1 cellular context compared by ENCODE assay signal in the genomic region with DNA sequence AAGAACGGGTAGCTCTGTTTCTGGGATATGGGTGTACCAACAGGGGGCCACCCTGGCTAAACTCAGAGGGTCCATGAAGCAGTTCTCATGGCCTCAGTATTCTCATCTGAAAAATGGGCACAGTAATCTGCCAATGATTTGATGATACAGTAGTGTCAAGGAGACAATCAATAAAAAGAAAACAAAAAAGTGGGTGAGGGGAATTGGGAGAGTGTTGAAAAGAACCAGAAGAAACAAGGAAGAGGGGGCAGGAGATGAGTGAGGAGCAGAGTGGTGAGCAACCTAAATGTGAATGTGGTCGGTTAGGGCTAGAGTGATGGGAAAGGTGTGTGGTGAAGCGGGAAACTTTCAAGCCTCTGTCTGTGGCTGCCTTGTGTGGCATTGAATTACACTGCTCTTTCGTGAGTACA.
TF ChIP-seq lines count a peak whose summit lies in the region.

No MANE protein-coding gene starts in this region.

TF ChIP-seq in K562, 482 proteins besides CTCF, POLR2A, EP300 and RAD21:
- TF ChIP-seq RBM25 (IDR thresholded peaks at IDR 0.05; ENCODE audit: low read depth, low read length, severe bottlenecking) (peak; percentile 70), ZNF24 (IDR thresholded peaks at IDR 0.05) (no peak), RCOR1 (IDR thresholded peaks at IDR 0.05; ENCODE audit: borderline replicate concordance in 1 of 2, low read depth in 2 of 2, low read length in 2 of 2) (peak in 1 of 2 experiments; percentile 52; a peak in 1 of 4 replicates), E2F1 (CRISPR knock-in tag; IDR thresholded peaks at IDR 0.05) (no peak), RFX7 (CRISPR knock-in tag; IDR thresholded peaks at IDR 0.05) (no peak), EGR1 (conservative IDR thresholded peaks at IDR 0.05) (no peak), ZNF311 (CRISPR knock-in tag; IDR thresholded peaks at IDR 0.05) (no peak), HLTF (IDR thresholded peaks at IDR 0.05) (no peak), OTX1 (CRISPR knock-in tag; IDR thresholded peaks at IDR 0.05) (no peak), JUN (IDR thresholded peaks at IDR 0.05; ENCODE audit: borderline replicate concordance, low read depth, low read length) (no peak), JUN (CRISPR knock-in tag; IDR thresholded peaks at IDR 0.05; ENCODE audit: borderline replicate concordance) (no peak), CHD7 (IDR thresholded peaks at IDR 0.05; ENCODE audit: low read depth, low read length) (no peak), PBX2 (CRISPR knock-in tag; IDR thresholded peaks at IDR 0.05; ENCODE audit: low read depth) (no peak), PBX2 (tag; conservative IDR thresholded peaks at IDR 0.05; ENCODE audit: low read depth) (no peak), POU5F1 (IDR thresholded peaks at IDR 0.05; ENCODE audit: borderline replicate concordance, low read depth, low read length, partially characterized antibody) (no peak), CHD4 (IDR thresholded peaks at IDR 0.05; ENCODE audit: insufficient read depth, insufficient replicate concordance, low read depth, low read length, poor library complexity, severe bottlenecking) (peak; percentile 92), CREB3 (tag; conservative IDR thresholded peaks at IDR 0.05; ENCODE audit: low read depth) (no peak), SMARCA5 (IDR thresholded peaks at IDR 0.05) (peak; percentile 77; the same call in 1 of the 2 replicates), ADNP (tag; IDR thresholded peaks at IDR 0.05) (peak; percentile 60; the same call in 1 of the 2 replicates), BCOR (IDR thresholded peaks at IDR 0.05) (peak; percentile 83), HDAC2 (IDR thresholded peaks at IDR 0.05) (peak; percentile 56; the same call in 1 of the 2 replicates), MEIS2 (IDR thresholded peaks at IDR 0.05; ENCODE audit: partially characterized antibody) (no peak), KDM1A (IDR thresholded peaks at IDR 0.05) (peak; percentile 48 to 61; a peak in 2 of 4 replicates), EWSR1 (IDR thresholded peaks at IDR 0.05; ENCODE audit: borderline replicate concordance, low read depth, partially characterized antibody) (no peak), MYC (IDR thresholded peaks at IDR 0.05; ENCODE audit: low read depth, low read length) (no peak), MYC (CRISPR knock-in tag; IDR thresholded peaks at IDR 0.05; ENCODE audit: borderline replicate concordance, low read depth) (no peak), RNF219 (CRISPR knock-in tag; IDR thresholded peaks at IDR 0.05) (no peak)
- TF ChIP-seq, protein P1, sequence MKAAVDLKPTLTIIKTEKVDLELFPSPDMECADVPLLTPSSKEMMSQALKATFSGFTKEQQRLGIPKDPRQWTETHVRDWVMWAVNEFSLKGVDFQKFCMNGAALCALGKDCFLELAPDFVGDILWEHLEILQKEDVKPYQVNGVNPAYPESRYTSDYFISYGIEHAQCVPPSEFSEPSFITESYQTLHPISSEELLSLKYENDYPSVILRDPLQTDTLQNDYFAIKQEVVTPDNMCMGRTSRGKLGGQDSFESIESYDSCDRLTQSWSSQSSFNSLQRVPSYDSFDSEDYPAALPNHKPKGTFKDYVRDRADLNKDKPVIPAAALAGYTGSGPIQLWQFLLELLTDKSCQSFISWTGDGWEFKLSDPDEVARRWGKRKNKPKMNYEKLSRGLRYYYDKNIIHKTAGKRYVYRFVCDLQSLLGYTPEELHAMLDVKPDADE (conservative IDR thresholded peaks at IDR 0.05; ENCODE audit: control insufficient read depth, low read depth, low read length) = no peak
- TF ChIP-seq, protein P2, sequence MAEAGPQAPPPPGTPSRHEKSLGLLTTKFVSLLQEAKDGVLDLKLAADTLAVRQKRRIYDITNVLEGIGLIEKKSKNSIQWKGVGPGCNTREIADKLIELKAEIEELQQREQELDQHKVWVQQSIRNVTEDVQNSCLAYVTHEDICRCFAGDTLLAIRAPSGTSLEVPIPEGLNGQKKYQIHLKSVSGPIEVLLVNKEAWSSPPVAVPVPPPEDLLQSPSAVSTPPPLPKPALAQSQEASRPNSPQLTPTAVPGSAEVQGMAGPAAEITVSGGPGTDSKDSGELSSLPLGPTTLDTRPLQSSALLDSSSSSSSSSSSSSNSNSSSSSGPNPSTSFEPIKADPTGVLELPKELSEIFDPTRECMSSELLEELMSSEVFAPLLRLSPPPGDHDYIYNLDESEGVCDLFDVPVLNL (CRISPR knock-in tag; IDR thresholded peaks at IDR 0.05; ENCODE audit: low read depth) = no peak
